Comparison of ENCODE assay signal across 25 cellular contexts in genomic region chr4:159747983-159748382, GRCh38.
"Had no signal": no experiment of that assay in that cellular context is flagged by ENCODE, and none has a peak within 500 bp of the region (broad histone marks: within the 10 kb centered on the region; RNA-seq: fewer than 3 reads in every experiment).

No MANE protein-coding gene starts in this region.

- H3K4me1 ChIP-seq: gastrocnemius medialis, lower lobe of right lung, right lobe of liver, suprapubic skin, transverse colon, vagina had no signal

- H3K27ac ChIP-seq: gastrocnemius medialis, lower lobe of right lung, ovary, right lobe of liver, suprapubic skin, transverse colon, vagina had no signal

- H3K4me3 Mint-ChIP-seq: memory B cell; nephron; stimulated activated naive CD8-positive, alpha-beta T cell treated with anti-CD3 and anti-CD28 coated beads, Interleukin-15, Interleukin-2, amounts not matched to agents 100 ng/mL and 50 ng/mL, for 24 hours had no signal

- DNase-seq: caudate nucleus; cerebellar nuclear complex; cortex of kidney; effector CD4-positive, alpha-beta T cell; foreskin fibroblast; gastrocnemius medialis; head of caudate nucleus; lower lobe of right lung; occipital lobe; ovary; retina; right lobe of liver; small intestine; stimulated activated CD4-positive, alpha-beta T cell treated with anti-CD3 and anti-CD28 coated beads, Interleukin-12 subunit alpha, Interleukin-12 subunit beta, amount 100 ng/mL, for 4 hours; stimulated activated CD4-positive, alpha-beta T cell treated with anti-CD3 and anti-CD28 coated beads, Interleukin-1b, Interleukin-23, amount 100 ng/mL, for 48 hours; stimulated activated CD4-positive, alpha-beta T cell treated with anti-CD3 and anti-CD28 coated beads, Interleukin-4, amount 100 ng/mL, for 1 hour; stimulated activated CD8-positive, alpha-beta memory T cell treated with anti-CD3 and anti-CD28 coated beads, Interleukin-4, amount 100 ng/mL, for 48 hours; transverse colon had no signal

- H3K27ac Mint-ChIP-seq: memory B cell; nephron; stimulated activated naive CD8-positive, alpha-beta T cell treated with anti-CD3 and anti-CD28 coated beads, Interleukin-15, Interleukin-2, amounts not matched to agents 100 ng/mL and 50 ng/mL, for 24 hours had no signal

- H3K36me3 ChIP-seq: gastrocnemius medialis, lower lobe of right lung, ovary, right lobe of liver, suprapubic skin, transverse colon, vagina had no signal

- H3K9me3 ChIP-seq: gastrocnemius medialis, ovary, right lobe of liver, transverse colon, vagina had no signal

- H3K4me1 Mint-ChIP-seq: nephron had no signal

- H3K4me3 ChIP-seq: gastrocnemius medialis, lower lobe of right lung, ovary, right lobe of liver, suprapubic skin, transverse colon, vagina had no signal

- H3K36me3 Mint-ChIP-seq: memory B cell had no signal

- H3K27me3 ChIP-seq: gastrocnemius medialis, ovary, right lobe of liver, suprapubic skin, transverse colon, vagina had no signal

- H3K27me3 Mint-ChIP-seq: memory B cell; stimulated activated naive CD8-positive, alpha-beta T cell treated with anti-CD3 and anti-CD28 coated beads, Interleukin-15, Interleukin-2, amounts not matched to agents 100 ng/mL and 50 ng/mL, for 24 hours had no signal

- ATAC-seq: esophagus mucosa, gastrocnemius medialis, left lobe of liver, lower lobe of right lung had no signal
